In the genomic region with DNA sequence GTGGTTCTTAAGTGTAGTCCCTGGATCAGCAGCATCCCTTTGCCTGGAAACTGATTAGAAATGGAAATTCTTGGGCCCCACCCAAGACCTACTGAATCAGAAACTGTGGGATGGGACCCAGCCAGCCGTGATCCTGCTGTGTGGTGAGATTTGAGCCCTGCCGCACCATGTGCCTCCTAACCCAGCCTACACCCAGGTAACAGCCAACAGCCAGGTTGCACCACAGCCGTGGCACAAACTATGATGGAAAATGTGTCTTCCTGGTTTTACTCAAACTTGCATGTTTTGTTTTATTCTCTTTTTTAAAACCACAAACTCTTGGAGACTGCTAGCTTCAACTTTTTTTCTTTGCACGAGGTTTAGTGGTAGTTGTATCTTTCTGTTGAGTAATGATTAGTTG, we compare ENCODE assay signal across 8 cellular contexts. TPM values are rescaled to one million over a fixed set of nuclear protein-coding genes. Genes with fewer than 3 reads are reported as not detected.
A peak's percentile ranks its signal among the peaks of the same experiment; 100 is the strongest.
DNase-seq lines count a peak whose midpoint lies in the region; ATAC-seq, FAIRE-seq and TF ChIP-seq lines count a peak whose summit lies in the region.

No MANE protein-coding gene starts in this region.

- peak overlapping the region; percentile 91 for H3K4me2 ChIP-seq in astrocyte (ENCODE audit: low read length)

- no peak for ATAC-seq in mucosa of descending colon
- no peak for ATAC-seq in HG03565 (IDR thresholded peaks at IDR 0.05; ENCODE audit: unreplicated experiment)

- H3K4me1 Mint-ChIP-seq in astrocyte (ENCODE audit: low read depth, unreplicated experiment), result peaks cover 33% of the 10 kb centered on the region

- DNase-seq in stimulated activated naive CD4-positive, alpha-beta T cell treated with Interleukin-2 at 50 U/mL for 16 hours (lab: John Stamatoyannopoulos, UW), result peak; percentile 15
- no peak for DNase-seq in stimulated activated naive CD4-positive, alpha-beta T cell (lab: John Stamatoyannopoulos, UW)
- peak; percentile 76 for DNase-seq in astrocyte (ENCODE audit: low read depth)
- DNase-seq in mucosa of descending colon, result peak in 2 of 3 donors; percentile 24 to 50
- DNase-seq in activated CD4-positive, CD25-positive, alpha-beta regulatory T cell treated with anti-CD3 and anti-CD28 coated beads, Interleukin-2, amount 50 U/mL, for 72 hours, result no peak
- DNase-seq in A172 (ENCODE audit: low spot score), result no peak
- no peak for DNase-seq in NCI-H526 treated with DMSO at 0.1 percent for 48 hours (lab: John Stamatoyannopoulos, UW)

- no peak for TF ChIP-seq CTCF in astrocyte (IDR thresholded peaks at IDR 0.05; ENCODE audit: insufficient read depth, low read depth, low read length)
- no peak for TF ChIP-seq CTCF in mucosa of descending colon (IDR thresholded peaks at IDR 0.05)

- H3K79me2 ChIP-seq in astrocyte (ENCODE audit: insufficient read depth, low read length), result peaks cover 76% of the 10 kb centered on the region

- H3K27me3 Mint-ChIP-seq in astrocyte (ENCODE audit: low read depth, unreplicated experiment), result no peaks in the 10 kb centered on the region

- no peaks in the 10 kb centered on the region for H3K9me3 ChIP-seq in astrocyte (ENCODE audit: insufficient read depth, low read depth, low read length)
- no peaks in the 10 kb centered on the region for H3K9me3 ChIP-seq in mucosa of descending colon

- H2AFZ ChIP-seq in astrocyte (ENCODE audit: low read depth, low read length), result no peak overlapping the region

- no peaks in the 10 kb centered on the region for H3K27me3 ChIP-seq in astrocyte (ENCODE audit: insufficient read depth, low read length)

- peaks cover 12% of the 10 kb centered on the region for H3K36me3 Mint-ChIP-seq in astrocyte (ENCODE audit: low read depth, unreplicated experiment)

- H3K9me3 Mint-ChIP-seq in astrocyte (ENCODE audit: unreplicated experiment), result no peaks in the 10 kb centered on the region

- no peak for FAIRE-seq in astrocyte (lab: Jason Lieb, UNC)

- no peak overlapping the region for H3K27ac Mint-ChIP-seq in astrocyte (ENCODE audit: unreplicated experiment)

- H3K4me3 ChIP-seq in astrocyte (ENCODE audit: insufficient read depth, low read depth, low read length) (peak overlapping the region; percentile 32), mucosa of descending colon (no peak overlapping the region)

- H4K20me1 ChIP-seq in astrocyte (ENCODE audit: insufficient read depth, low read length), result peaks cover 64% of the 10 kb centered on the region

- intact Hi-C loops in mucosa of descending colon (cut with DNase I, micrococcal nuclease), result loop anchor here in 1 of 2 donors (10.0 kb wide), 1 partner anchor 58 kb away; no protein-coding TSS in a partner anchor

- peak overlapping the region; percentile 84 for H3K4me3 Mint-ChIP-seq in astrocyte (ENCODE audit: unreplicated experiment)

- peaks cover 41% of the 10 kb centered on the region for H3K4me1 ChIP-seq in astrocyte (ENCODE audit: insufficient read depth, low read length)
- H3K4me1 ChIP-seq in mucosa of descending colon (ENCODE audit: low read depth), result peaks cover 45% of the 10 kb centered on the region

- H3K27ac ChIP-seq in astrocyte (ENCODE audit: low read depth, low read length), result no peak overlapping the region

- H3K9ac ChIP-seq in astrocyte (ENCODE audit: low read length), result no peak overlapping the region

- H3K36me3 ChIP-seq in astrocyte (ENCODE audit: insufficient read depth, low read length), result peaks cover 6% of the 10 kb centered on the region
- H3K36me3 ChIP-seq in mucosa of descending colon (ENCODE audit: low read depth), result no peaks in the 10 kb centered on the region

RNA-seq across cellular contexts. Expression of a gene that starts 2.6 kb away (rescaled TPM):
- total RNA-seq in astrocyte (27.2 and 28.4 TPM in 2 replicates), mucosa of descending colon (10 to 100 TPM; 36.0 to 40.9 (median 38.9) TPM)
- total RNA-seq in A172 (2014; rRNA removed; shearing (Covaris generic)), result 8.7 TPM in 2 replicates

Comparison
In these comparisons a context has a peak if more than half of its experiments do, and no peak if none do; other contexts are left out.
1. DNase-seq: peak in stimulated activated naive CD4-positive, alpha-beta T cell treated with Interleukin-2 at 50 U/mL for 16 hours (single experiment), astrocyte (single experiment) and mucosa of descending colon (2 of 3); none in stimulated activated naive CD4-positive, alpha-beta T cell (0 of 6), activated CD4-positive, CD25-positive, alpha-beta regulatory T cell treated with anti-CD3 and anti-CD28 coated beads, Interleukin-2, amount 50 U/mL, for 72 hours (single experiment), A172 (single experiment) and NCI-H526 treated with DMSO at 0.1 percent for 48 hours (single experiment).